Comparison of ENCODE assay signal across 8 cellular contexts in genomic region chr17:56715613-56716357, GRCh38.
DNase-seq lines count a peak whose midpoint lies in the region; ATAC-seq lines count a peak whose summit lies in the region.

No MANE protein-coding gene starts in this region.

- ATAC-seq in GM19467 (IDR thresholded peaks at IDR 0.05; ENCODE audit: unreplicated experiment) (peak; percentile 96), HG03571 (IDR thresholded peaks at IDR 0.05; ENCODE audit: unreplicated experiment) (peak; percentile 92)

- DNase-seq in CMK (ENCODE audit: low read depth) (peak; percentile 60), NCI-H774 (lab: John Stamatoyannopoulos, UW) (peak; percentile 69), medulla oblongata (ENCODE audit: extremely low spot score) (peak; percentile 90)
- DNase-seq in activated CD4-positive, alpha-beta T cell treated with anti-CD3 and anti-CD28 coated beads, Interleukin-2, amount 50 U/mL, for 4 hours = peak; percentile 66 to 71
- DNase-seq in effector CD4-positive, alpha-beta T cell = peak; percentile 64
- DNase-seq in stimulated activated CD8-positive, alpha-beta memory T cell treated with anti-CD3 and anti-CD28 coated beads, Interleukin-15, amount 100 ng/mL, for 4 hours (ENCODE audit: low read depth in 2 of 2) = peak; percentile 12 to 46

Comparison
In these comparisons a context has a peak if more than half of its experiments do, and no peak if none do; other contexts are left out.
1. Peak in every context shown above with its lines: DNase-seq and ATAC-seq.
2. DNase-seq: peak in every context shown above with its lines; median percentile 90 in medulla oblongata; 69 in NCI-H774; 68 in activated CD4-positive, alpha-beta T cell treated with anti-CD3 and anti-CD28 coated beads, Interleukin-2, amount 50 U/mL, for 4 hours; 64 in effector CD4-positive, alpha-beta T cell; 60 in CMK; 29 in stimulated activated CD8-positive, alpha-beta memory T cell treated with anti-CD3 and anti-CD28 coated beads, Interleukin-15, amount 100 ng/mL, for 4 hours.